1 cellular context compared by ENCODE assay signal in the genomic region with DNA sequence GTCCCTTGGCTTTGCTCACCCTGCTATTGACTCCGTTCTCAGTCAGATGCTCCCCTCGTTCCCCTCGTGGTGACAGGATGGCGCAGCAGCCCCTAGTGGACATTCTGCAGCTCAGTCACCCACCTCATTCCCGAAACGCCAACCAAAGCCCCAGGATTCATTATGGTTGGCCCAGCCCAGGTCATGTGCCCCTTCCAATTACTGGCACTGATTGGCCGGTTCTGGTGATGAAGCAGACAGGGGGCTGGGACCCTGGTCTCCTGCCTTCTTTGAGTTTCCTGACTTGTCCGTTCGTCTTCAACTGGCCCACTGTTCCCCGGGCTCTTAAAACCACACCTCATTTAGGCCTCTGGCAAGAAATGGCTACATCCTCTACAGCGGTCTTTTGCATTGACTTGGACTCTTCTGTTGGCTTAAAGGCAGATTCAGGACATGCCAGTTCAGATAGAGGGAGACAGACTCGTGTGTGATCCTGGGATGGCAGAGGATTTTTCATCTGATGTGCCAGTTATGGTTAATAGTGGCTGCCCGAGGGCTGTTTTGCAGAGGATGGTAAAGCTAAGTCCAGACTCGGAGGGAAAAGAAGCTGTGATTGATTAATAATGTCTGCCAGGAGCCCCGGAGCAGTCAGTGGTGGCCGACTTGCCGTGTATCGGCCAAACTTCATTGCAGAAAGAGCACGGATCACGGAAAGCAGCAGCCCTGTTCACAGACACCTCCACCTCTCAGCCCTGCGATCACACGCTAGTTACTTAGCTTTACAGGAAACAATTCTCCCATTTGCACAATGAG.
TF ChIP-seq lines count a peak whose summit lies in the region.

No MANE protein-coding gene starts in this region.

TF ChIP-seq in WTC11, 78 proteins besides CTCF, POLR2A, EP300 and RAD21 (continued from another document and continues in another):
- TF ChIP-seq, protein P1, sequence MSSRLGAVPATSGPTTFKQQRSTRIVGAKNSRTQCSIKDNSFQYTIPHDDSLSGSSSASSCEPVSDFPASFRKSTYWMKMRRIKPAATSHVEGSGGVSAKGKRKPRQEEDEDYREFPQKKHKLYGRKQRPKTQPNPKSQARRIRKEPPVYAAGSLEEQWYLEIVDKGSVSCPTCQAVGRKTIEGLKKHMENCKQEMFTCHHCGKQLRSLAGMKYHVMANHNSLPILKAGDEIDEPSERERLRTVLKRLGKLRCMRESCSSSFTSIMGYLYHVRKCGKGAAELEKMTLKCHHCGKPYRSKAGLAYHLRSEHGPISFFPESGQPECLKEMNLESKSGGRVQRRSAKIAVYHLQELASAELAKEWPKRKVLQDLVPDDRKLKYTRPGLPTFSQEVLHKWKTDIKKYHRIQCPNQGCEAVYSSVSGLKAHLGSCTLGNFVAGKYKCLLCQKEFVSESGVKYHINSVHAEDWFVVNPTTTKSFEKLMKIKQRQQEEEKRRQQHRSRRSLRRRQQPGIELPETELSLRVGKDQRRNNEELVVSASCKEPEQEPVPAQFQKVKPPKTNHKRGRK (CRISPR knock-in tag; IDR thresholded peaks at IDR 0.05; ENCODE audit: borderline replicate concordance), result no peak
- TF ChIP-seq, protein P2, sequence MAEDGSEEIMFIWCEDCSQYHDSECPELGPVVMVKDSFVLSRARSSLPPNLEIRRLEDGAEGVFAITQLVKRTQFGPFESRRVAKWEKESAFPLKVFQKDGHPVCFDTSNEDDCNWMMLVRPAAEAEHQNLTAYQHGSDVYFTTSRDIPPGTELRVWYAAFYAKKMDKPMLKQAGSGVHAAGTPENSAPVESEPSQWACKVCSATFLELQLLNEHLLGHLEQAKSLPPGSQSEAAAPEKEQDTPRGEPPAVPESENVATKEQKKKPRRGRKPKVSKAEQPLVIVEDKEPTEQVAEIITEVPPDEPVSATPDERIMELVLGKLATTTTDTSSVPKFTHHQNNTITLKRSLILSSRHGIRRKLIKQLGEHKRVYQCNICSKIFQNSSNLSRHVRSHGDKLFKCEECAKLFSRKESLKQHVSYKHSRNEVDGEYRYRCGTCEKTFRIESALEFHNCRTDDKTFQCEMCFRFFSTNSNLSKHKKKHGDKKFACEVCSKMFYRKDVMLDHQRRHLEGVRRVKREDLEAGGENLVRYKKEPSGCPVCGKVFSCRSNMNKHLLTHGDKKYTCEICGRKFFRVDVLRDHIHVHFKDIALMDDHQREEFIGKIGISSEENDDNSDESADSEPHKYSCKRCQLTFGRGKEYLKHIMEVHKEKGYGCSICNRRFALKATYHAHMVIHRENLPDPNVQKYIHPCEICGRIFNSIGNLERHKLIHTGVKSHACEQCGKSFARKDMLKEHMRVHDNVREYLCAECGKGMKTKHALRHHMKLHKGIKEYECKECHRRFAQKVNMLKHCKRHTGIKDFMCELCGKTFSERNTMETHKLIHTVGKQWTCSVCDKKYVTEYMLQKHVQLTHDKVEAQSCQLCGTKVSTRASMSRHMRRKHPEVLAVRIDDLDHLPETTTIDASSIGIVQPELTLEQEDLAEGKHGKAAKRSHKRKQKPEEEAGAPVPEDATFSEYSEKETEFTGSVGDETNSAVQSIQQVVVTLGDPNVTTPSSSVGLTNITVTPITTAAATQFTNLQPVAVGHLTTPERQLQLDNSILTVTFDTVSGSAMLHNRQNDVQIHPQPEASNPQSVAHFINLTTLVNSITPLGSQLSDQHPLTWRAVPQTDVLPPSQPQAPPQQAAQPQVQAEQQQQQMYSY (CRISPR knock-in tag; IDR thresholded peaks at IDR 0.05), result peak; percentile 29; the same call in 1 of the 2 replicates
- TF ChIP-seq FOXP1 (CRISPR knock-in tag; IDR thresholded peaks at IDR 0.05; ENCODE audit: borderline replicate concordance), result no peak
- no peak for TF ChIP-seq ZNF263 (CRISPR knock-in tag; IDR thresholded peaks at IDR 0.05; ENCODE audit: low read depth)
- TF ChIP-seq, protein P3, sequence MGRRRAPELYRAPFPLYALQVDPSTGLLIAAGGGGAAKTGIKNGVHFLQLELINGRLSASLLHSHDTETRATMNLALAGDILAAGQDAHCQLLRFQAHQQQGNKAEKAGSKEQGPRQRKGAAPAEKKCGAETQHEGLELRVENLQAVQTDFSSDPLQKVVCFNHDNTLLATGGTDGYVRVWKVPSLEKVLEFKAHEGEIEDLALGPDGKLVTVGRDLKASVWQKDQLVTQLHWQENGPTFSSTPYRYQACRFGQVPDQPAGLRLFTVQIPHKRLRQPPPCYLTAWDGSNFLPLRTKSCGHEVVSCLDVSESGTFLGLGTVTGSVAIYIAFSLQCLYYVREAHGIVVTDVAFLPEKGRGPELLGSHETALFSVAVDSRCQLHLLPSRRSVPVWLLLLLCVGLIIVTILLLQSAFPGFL (CRISPR knock-in tag; IDR thresholded peaks at IDR 0.05; ENCODE audit: borderline replicate concordance), result no peak
- TF ChIP-seq, protein P4, sequence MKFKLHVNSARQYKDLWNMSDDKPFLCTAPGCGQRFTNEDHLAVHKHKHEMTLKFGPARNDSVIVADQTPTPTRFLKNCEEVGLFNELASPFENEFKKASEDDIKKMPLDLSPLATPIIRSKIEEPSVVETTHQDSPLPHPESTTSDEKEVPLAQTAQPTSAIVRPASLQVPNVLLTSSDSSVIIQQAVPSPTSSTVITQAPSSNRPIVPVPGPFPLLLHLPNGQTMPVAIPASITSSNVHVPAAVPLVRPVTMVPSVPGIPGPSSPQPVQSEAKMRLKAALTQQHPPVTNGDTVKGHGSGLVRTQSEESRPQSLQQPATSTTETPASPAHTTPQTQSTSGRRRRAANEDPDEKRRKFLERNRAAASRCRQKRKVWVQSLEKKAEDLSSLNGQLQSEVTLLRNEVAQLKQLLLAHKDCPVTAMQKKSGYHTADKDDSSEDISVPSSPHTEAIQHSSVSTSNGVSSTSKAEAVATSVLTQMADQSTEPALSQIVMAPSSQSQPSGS (CRISPR knock-in tag; IDR thresholded peaks at IDR 0.05; ENCODE audit: borderline replicate concordance, low read depth), result no peak
- TF ChIP-seq FOXJ3 (CRISPR knock-in tag; IDR thresholded peaks at IDR 0.05; ENCODE audit: borderline replicate concordance), result no peak
- no peak for TF ChIP-seq NFE2L1 (CRISPR knock-in tag; IDR thresholded peaks at IDR 0.05)
- TF ChIP-seq KAT7 (CRISPR knock-in tag; IDR thresholded peaks at IDR 0.05; ENCODE audit: borderline replicate concordance), result no peak
- TF ChIP-seq EMX1 (CRISPR knock-in tag; IDR thresholded peaks at IDR 0.05), result no peak
- TF ChIP-seq, protein P5, sequence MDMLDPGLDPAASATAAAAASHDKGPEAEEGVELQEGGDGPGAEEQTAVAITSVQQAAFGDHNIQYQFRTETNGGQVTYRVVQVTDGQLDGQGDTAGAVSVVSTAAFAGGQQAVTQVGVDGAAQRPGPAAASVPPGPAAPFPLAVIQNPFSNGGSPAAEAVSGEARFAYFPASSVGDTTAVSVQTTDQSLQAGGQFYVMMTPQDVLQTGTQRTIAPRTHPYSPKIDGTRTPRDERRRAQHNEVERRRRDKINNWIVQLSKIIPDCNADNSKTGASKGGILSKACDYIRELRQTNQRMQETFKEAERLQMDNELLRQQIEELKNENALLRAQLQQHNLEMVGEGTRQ (CRISPR knock-in tag; IDR thresholded peaks at IDR 0.05), result peak; percentile 97
- TF ChIP-seq NFYB (CRISPR knock-in tag; conservative IDR thresholded peaks at IDR 0.05; ENCODE audit: low read depth), result peak; percentile 61
- TF ChIP-seq NR1H2 (CRISPR knock-in tag; IDR thresholded peaks at IDR 0.05), result no peak
- TF ChIP-seq ZNF416 (CRISPR knock-in tag; IDR thresholded peaks at IDR 0.05), result no peak
- TF ChIP-seq, protein P6, sequence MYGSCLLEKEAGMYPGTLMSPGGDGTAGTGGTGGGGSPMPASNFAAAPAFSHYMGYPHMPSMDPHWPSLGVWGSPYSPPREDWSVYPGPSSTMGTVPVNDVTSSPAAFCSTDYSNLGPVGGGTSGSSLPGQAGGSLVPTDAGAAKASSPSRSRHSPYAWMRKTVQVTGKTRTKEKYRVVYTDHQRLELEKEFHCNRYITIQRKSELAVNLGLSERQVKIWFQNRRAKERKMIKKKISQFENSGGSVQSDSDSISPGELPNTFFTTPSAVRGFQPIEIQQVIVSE (CRISPR knock-in tag; IDR thresholded peaks at IDR 0.05; ENCODE audit: borderline replicate concordance), result no peak
- no peak for TF ChIP-seq ATF3 (CRISPR knock-in tag; conservative IDR thresholded peaks at IDR 0.05)
- TF ChIP-seq, protein P7, sequence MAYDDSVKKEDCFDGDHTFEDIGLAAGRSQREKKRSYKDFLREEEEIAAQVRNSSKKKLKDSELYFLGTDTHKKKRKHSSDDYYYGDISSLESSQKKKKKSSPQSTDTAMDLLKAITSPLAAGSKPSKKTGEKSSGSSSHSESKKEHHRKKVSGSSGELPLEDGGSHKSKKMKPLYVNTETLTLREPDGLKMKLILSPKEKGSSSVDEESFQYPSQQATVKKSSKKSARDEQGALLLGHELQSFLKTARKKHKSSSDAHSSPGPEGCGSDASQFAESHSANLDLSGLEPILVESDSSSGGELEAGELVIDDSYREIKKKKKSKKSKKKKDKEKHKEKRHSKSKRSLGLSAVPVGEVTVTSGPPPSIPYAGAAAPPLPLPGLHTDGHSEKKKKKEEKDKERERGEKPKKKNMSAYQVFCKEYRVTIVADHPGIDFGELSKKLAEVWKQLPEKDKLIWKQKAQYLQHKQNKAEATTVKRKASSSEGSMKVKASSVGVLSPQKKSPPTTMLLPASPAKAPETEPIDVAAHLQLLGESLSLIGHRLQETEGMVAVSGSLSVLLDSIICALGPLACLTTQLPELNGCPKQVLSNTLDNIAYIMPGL (CRISPR knock-in tag; IDR thresholded peaks at IDR 0.05), result 0 out of 2 replicates have a peak, but pooled peaks have one; percentile 32
- TF ChIP-seq, protein P8, sequence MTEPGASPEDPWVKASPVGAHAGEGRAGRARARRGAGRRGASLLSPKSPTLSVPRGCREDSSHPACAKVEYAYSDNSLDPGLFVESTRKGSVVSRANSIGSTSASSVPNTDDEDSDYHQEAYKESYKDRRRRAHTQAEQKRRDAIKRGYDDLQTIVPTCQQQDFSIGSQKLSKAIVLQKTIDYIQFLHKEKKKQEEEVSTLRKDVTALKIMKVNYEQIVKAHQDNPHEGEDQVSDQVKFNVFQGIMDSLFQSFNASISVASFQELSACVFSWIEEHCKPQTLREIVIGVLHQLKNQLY (CRISPR knock-in tag; IDR thresholded peaks at IDR 0.05), result no peak
- no peak for TF ChIP-seq E2F5 (CRISPR knock-in tag; IDR thresholded peaks at IDR 0.05)
- TF ChIP-seq MYBL2 (CRISPR knock-in tag; IDR thresholded peaks at IDR 0.05), result no peak
- TF ChIP-seq, protein P9, sequence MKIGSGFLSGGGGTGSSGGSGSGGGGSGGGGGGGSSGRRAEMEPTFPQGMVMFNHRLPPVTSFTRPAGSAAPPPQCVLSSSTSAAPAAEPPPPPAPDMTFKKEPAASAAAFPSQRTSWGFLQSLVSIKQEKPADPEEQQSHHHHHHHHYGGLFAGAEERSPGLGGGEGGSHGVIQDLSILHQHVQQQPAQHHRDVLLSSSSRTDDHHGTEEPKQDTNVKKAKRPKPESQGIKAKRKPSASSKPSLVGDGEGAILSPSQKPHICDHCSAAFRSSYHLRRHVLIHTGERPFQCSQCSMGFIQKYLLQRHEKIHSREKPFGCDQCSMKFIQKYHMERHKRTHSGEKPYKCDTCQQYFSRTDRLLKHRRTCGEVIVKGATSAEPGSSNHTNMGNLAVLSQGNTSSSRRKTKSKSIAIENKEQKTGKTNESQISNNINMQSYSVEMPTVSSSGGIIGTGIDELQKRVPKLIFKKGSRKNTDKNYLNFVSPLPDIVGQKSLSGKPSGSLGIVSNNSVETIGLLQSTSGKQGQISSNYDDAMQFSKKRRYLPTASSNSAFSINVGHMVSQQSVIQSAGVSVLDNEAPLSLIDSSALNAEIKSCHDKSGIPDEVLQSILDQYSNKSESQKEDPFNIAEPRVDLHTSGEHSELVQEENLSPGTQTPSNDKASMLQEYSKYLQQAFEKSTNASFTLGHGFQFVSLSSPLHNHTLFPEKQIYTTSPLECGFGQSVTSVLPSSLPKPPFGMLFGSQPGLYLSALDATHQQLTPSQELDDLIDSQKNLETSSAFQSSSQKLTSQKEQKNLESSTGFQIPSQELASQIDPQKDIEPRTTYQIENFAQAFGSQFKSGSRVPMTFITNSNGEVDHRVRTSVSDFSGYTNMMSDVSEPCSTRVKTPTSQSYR (CRISPR knock-in tag; IDR thresholded peaks at IDR 0.05), result no peak
- TF ChIP-seq ZNF232 (CRISPR knock-in tag; IDR thresholded peaks at IDR 0.05), result 0 out of 2 replicates have a peak, but pooled peaks have one; percentile 39
- no peak for TF ChIP-seq TEAD1 (CRISPR knock-in tag; IDR thresholded peaks at IDR 0.05)
- TF ChIP-seq, protein P10, sequence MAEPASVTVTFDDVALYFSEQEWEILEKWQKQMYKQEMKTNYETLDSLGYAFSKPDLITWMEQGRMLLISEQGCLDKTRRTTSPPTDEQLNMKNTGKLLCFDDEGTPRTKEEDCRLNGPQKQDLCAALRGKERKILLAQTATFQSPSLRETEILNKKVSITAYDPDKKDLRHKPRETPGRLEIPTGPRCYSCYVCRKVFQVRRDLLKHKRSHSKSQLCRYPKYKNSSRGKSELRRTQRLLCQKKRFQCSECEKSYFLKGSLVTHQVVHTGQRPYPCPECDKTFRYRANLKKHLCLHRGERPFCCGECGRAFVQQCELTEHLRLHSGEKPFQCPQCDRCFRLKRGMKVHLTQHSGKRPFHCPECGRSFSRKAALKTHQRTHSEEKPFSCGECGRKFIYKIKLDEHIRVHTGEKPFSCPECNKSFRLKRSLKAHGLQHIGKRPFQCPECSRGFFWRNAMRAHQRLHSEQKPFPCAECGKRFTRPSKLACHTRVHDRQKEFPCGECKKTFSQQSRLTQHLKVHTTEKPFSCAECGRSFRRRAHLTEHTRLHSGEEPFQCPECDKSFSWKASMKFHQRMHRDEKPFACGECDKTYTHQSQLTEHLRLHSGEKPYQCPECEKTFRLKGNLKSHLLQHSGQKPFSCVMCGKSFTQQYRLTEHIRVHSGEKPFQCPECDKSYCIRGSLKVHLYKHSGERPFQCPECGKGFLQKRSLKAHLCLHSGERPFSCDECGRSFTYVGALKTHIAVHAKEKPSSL (CRISPR knock-in tag; conservative IDR thresholded peaks at IDR 0.05), result no peak
- peak; percentile 86 for TF ChIP-seq ETV6 (CRISPR knock-in tag; IDR thresholded peaks at IDR 0.05)
